In genomic region chr12:7042847-7043246, GRCh38 we compare ENCODE assay signal across 9 cellular contexts. TPM values are rescaled to one million over a fixed set of nuclear protein-coding genes. Genes with fewer than 3 reads are reported as not detected.
DNase-seq lines count a peak whose midpoint lies in the region; ATAC-seq, FAIRE-seq and TF ChIP-seq lines count a peak whose summit lies in the region.
"Had no signal": no experiment of that assay in that cellular context is flagged by ENCODE, and none has a peak within 500 bp of the region (broad histone marks: within the 10 kb centered on the region; RNA-seq: fewer than 3 reads in every experiment).

No MANE protein-coding gene starts in this region.

- no peak overlapping the region for H3K4me3 ChIP-seq in Loucy (ENCODE audit: low read length, poor library complexity, severe bottlenecking)

- FAIRE-seq in D721Med (lab: Jason Lieb, UNC) (no peak), islet of Langerhans (lab: Jason Lieb, UNC) (peak; percentile 17)

- no peak for DNase-seq in D721Med (ENCODE audit: insufficient read length, low spot score)
- DNase-seq in activated B cell treated with CpG ODN at 0.5 μM for 24 hours = no peak
- DNase-seq in activated naive CD4-positive, alpha-beta T cell treated with anti-CD3 and anti-CD28 coated beads, Interleukin-2, amount 50 U/mL, for 16 hours = no peak

- no peak overlapping the region for H3K9ac ChIP-seq in Loucy (ENCODE audit: low read depth, low read length, poor library complexity, severe bottlenecking)

- no peak overlapping the region for H3K27ac Mint-ChIP-seq in activated B cell treated with CpG ODN at 0.5 μM for 24 hours
- H3K27ac Mint-ChIP-seq: stimulated activated naive CD8-positive, alpha-beta T cell treated with anti-CD3 and anti-CD28 coated beads, Interleukin-15, Interleukin-2, amounts not matched to agents 100 ng/mL and 50 ng/mL, for 24 hours had no signal

- no peak overlapping the region for H3K4me3 Mint-ChIP-seq in activated B cell treated with CpG ODN at 0.5 μM for 24 hours
- H3K4me3 Mint-ChIP-seq: stimulated activated naive CD8-positive, alpha-beta T cell treated with anti-CD3 and anti-CD28 coated beads, Interleukin-15, Interleukin-2, amounts not matched to agents 100 ng/mL and 50 ng/mL, for 24 hours had no signal

- no peaks in the 10 kb centered on the region for H3F3A ChIP-seq in Loucy (ENCODE audit: low read depth)

- intact Hi-C loops in activated B cell treated with CpG ODN at 0.5 μM for 24 hours (cut with micrococcal nuclease) = no loop called here

- peaks cover 11% of the 10 kb centered on the region for H3K4me1 Mint-ChIP-seq in activated B cell treated with CpG ODN at 0.5 μM for 24 hours

- no peaks in the 10 kb centered on the region for H3K27me3 Mint-ChIP-seq in activated B cell treated with CpG ODN at 0.5 μM for 24 hours
- H3K27me3 Mint-ChIP-seq: stimulated activated naive CD8-positive, alpha-beta T cell treated with anti-CD3 and anti-CD28 coated beads, Interleukin-15, Interleukin-2, amounts not matched to agents 100 ng/mL and 50 ng/mL, for 24 hours had no signal

- H4K20me1 ChIP-seq in Loucy (ENCODE audit: insufficient read depth, low read length, poor library complexity, severe bottlenecking) = no peaks in the 10 kb centered on the region

- H3K9me3 ChIP-seq in Loucy (ENCODE audit: insufficient read depth, low read depth, low read length) = no peaks in the 10 kb centered on the region

- CTCF ChIA-PET in activated B cell treated with CpG ODN at 0.5 μM for 24 hours (lab: Charles Lee) = no interaction called here

- H2AFZ ChIP-seq in Loucy (ENCODE audit: low read length) = no peak overlapping the region; the same call in 1 of the 2 replicates

- H3K4me1 ChIP-seq in Loucy (ENCODE audit: insufficient read depth, low read length, poor library complexity, severe bottlenecking) = peaks cover 14% of the 10 kb centered on the region

- TF ChIP-seq CTCF in D721Med (IDR thresholded peaks at IDR 0.05; ENCODE audit: insufficient read depth, missing control alignments) (peak; percentile 38), Loucy (conservative IDR thresholded peaks at IDR 0.05; ENCODE audit: low read length) (peak; percentile 65), activated B cell treated with CpG ODN at 0.5 μM for 24 hours (IDR thresholded peaks at IDR 0.05) (no peak)

- no peaks in the 10 kb centered on the region for H3K36me3 ChIP-seq in Loucy (ENCODE audit: insufficient read depth, low read length)

- H3K27me3 ChIP-seq in Loucy (ENCODE audit: insufficient read depth, low read length, poor library complexity, severe bottlenecking) = no peaks in the 10 kb centered on the region

- no peaks in the 10 kb centered on the region for H3K36me3 Mint-ChIP-seq in activated B cell treated with CpG ODN at 0.5 μM for 24 hours (ENCODE audit: low read depth)

- peak; percentile 45 for ATAC-seq in activated B cell treated with CpG ODN at 0.5 μM for 24 hours (ENCODE audit: low read depth)
- ATAC-seq in GM21528 (IDR thresholded peaks at IDR 0.05; ENCODE audit: low FRiP score, unreplicated experiment) = no peak
- ATAC-seq in GM18498 (IDR thresholded peaks at IDR 0.05; ENCODE audit: unreplicated experiment) = no peak
- no peak for ATAC-seq in GM21447 (IDR thresholded peaks at IDR 0.05; ENCODE audit: unreplicated experiment)

- no peaks in the 10 kb centered on the region for H3K9me3 Mint-ChIP-seq in activated B cell treated with CpG ODN at 0.5 μM for 24 hours
- H3K9me3 Mint-ChIP-seq: stimulated activated naive CD8-positive, alpha-beta T cell treated with anti-CD3 and anti-CD28 coated beads, Interleukin-15, Interleukin-2, amounts not matched to agents 100 ng/mL and 50 ng/mL, for 24 hours had no signal

- no peak overlapping the region for H3K4me2 ChIP-seq in Loucy (ENCODE audit: low read depth, low read length, poor library complexity, severe bottlenecking)

- H3K9me2 ChIP-seq in Loucy (replicated peaks; ENCODE audit: low read depth, low read length) = no peaks in the 10 kb centered on the region

- POLR2A ChIA-PET in activated B cell treated with CpG ODN at 0.5 μM for 24 hours (lab: Charles Lee) = interaction anchor here (1.4 kb wide), 1 partner anchor 99 kb away, joined by 4 read pairs; the partner anchor contains the start of genes C12orf57 and RNU7-1

- H3K79me2 ChIP-seq in Loucy (ENCODE audit: insufficient read depth, low read length) = no peaks in the 10 kb centered on the region

RNA-seq across cellular contexts. Expression of gene C1S, which starts 17.7 kb away (rescaled TPM):
- 0.71 and 1.6 TPM in 2 replicates for total RNA-seq in activated B cell treated with CpG ODN at 0.5 μM for 24 hours

RNA-seq across cellular contexts. Expression of gene LPCAT3, which starts 24.6 kb away (rescaled TPM):
- total RNA-seq in activated B cell treated with CpG ODN at 0.5 μM for 24 hours = 19.3 and 21.3 TPM in 2 replicates

RNA-seq across cellular contexts. Expression of gene C1R, which starts 49.4 kb away (rescaled TPM):
- 0.54 and 0.78 TPM in 2 replicates for total RNA-seq in activated B cell treated with CpG ODN at 0.5 μM for 24 hours
